1 cellular context compared by ENCODE assay signal in genomic region chr22:38740754-38741153, GRCh38.
TF ChIP-seq lines count a peak whose summit lies in the region.

No MANE protein-coding gene starts in this region.

TF ChIP-seq in HCT116, 20 proteins besides CTCF, POLR2A, EP300 and RAD21:
- TF ChIP-seq ATF3 (IDR thresholded peaks at IDR 0.05) (no peak), EZH2 (IDR thresholded peaks at IDR 0.05) (no peak), REST (IDR thresholded peaks at IDR 0.05; ENCODE audit: low read depth) (no peak), ZFX (IDR thresholded peaks at IDR 0.05) (no peak)
